ENCODE assay signal across 9 cellular contexts in genomic region chr6:30465582-30466306, GRCh38. TPM values are rescaled to one million over a fixed set of nuclear protein-coding genes. Genes with fewer than 3 reads are reported as not detected.
A peak's percentile ranks its signal among the peaks of the same experiment; 100 is the strongest.
DNase-seq lines count a peak whose midpoint lies in the region; ATAC-seq and TF ChIP-seq lines count a peak whose summit lies in the region.
"Had no signal": no experiment of that assay in that cellular context is flagged by ENCODE, and none has a peak within 500 bp of the region (broad histone marks: within the 10 kb centered on the region; RNA-seq: fewer than 3 reads in every experiment).

No MANE protein-coding gene starts in this region.

- no peak overlapping the region for H3K27ac ChIP-seq in PC-9
- peak overlapping the region in 2 of 4 donors; percentile 52 to 61 for H3K27ac ChIP-seq in esophagus muscularis mucosa (replicated peaks in 1 of 4)
- no peak overlapping the region for H3K27ac ChIP-seq in neutrophil
- H3K27ac ChIP-seq in caudate nucleus (ENCODE audit: low read depth, low read length) = no peak overlapping the region

- 19% methylated on average over 13 of the region's 13 CpGs for WGBS in esophagus muscularis mucosa

- CTCF ChIA-PET in PC-9 (lab: Charles Lee) = interaction anchor here (0.6 kb wide), 1 partner anchor 62 kb away, joined by 3 read pairs; no protein-coding TSS in a partner anchor

- H2AFZ ChIP-seq in PC-9 = peak overlapping the region; percentile 95

- no peaks in the 10 kb centered on the region for H3K36me3 ChIP-seq in PC-9 (ENCODE audit: low read depth)
- H3K36me3 ChIP-seq in esophagus muscularis mucosa = no peaks in the 10 kb centered on the region
- H3K36me3 ChIP-seq in neutrophil = no peaks in the 10 kb centered on the region

- no TSS peak for BruUV-seq in PC-9 (replicated peaks; lab: Mats Ljungman, UMichigan)

- POLR2A ChIA-PET in PC-9 (lab: Charles Lee; ENCODE audit: unreplicated experiment) = no interaction called here

- no peaks in the 10 kb centered on the region for H3K79me2 ChIP-seq in PC-9 (ENCODE audit: low read depth)

- no peak for TF ChIP-seq POLR2A in esophagus muscularis mucosa (IDR thresholded peaks at IDR 0.05; ENCODE audit: low read depth)

- peak overlapping the region; percentile 60 for H3K4me3 ChIP-seq in PC-9
- H3K4me3 ChIP-seq in esophagus muscularis mucosa = peak overlapping the region; percentile 53 to 62 (median 58)
- H3K4me3 ChIP-seq in neutrophil (ENCODE audit: low read depth in 1 of 2, low read length in 1 of 2) = peak overlapping the region; percentile 34 to 46

- DNase-seq in CD1c-positive myeloid dendritic cell (ENCODE audit: extremely low spot score) = peak; percentile 58
- no peak for DNase-seq in PC-9
- no peak for DNase-seq in esophagus muscularis mucosa (ENCODE audit: extremely low spot score)
- DNase-seq in medulla oblongata (ENCODE audit: extremely low spot score) = no peak
- no peak for DNase-seq in caudate nucleus (lab: John Stamatoyannopoulos, UW)
- no peak for DNase-seq in HK-2 (ENCODE audit: unreplicated experiment)
- DNase-seq: DMS 273 treated with DMSO at 0.1 percent for 48 hours had no signal

- intact Hi-C loops in PC-9 (cut with micrococcal nuclease; ENCODE audit: unreplicated experiment) = no loop called here
- intact Hi-C loops in esophagus muscularis mucosa (cut with DNase I) = no loop called here

- peak overlapping the region; percentile 99 for H3K4me2 ChIP-seq in PC-9

- no peaks in the 10 kb centered on the region for H4K20me1 ChIP-seq in PC-9 (ENCODE audit: insufficient read depth)

- TF ChIP-seq CTCF in PC-9 (conservative IDR thresholded peaks at IDR 0.05) = no peak
- TF ChIP-seq CTCF in esophagus muscularis mucosa (IDR thresholded peaks at IDR 0.05) = no peak
- no peak for TF ChIP-seq CTCF in neutrophil (IDR thresholded peaks at IDR 0.05)

- H3K9me3 ChIP-seq in PC-9 (ENCODE audit: insufficient read depth, low read depth) = no peaks in the 10 kb centered on the region
- no peaks in the 10 kb centered on the region for H3K9me3 ChIP-seq in esophagus muscularis mucosa
- no peaks in the 10 kb centered on the region for H3K9me3 ChIP-seq in neutrophil

- H3F3A ChIP-seq in PC-9 (ENCODE audit: insufficient read depth, low read depth) = peaks cover 4% of the 10 kb centered on the region; the same call in 1 of the 2 replicates

- no peak for TF ChIP-seq EP300 in esophagus muscularis mucosa (IDR thresholded peaks at IDR 0.05)

- H3K9me2 ChIP-seq in PC-9 (ENCODE audit: insufficient read depth) = no peaks in the 10 kb centered on the region

- H3K4me1 ChIP-seq in PC-9 (replicated peaks; ENCODE audit: insufficient read depth) (no peaks in the 10 kb centered on the region; the same call in 1 of the 2 replicates), esophagus muscularis mucosa (peaks cover 28 to 31% (median 30%) of the 10 kb centered on the region in 4 donors), neutrophil (ENCODE audit: control insufficient read depth in 1 of 2, insufficient read depth in 1 of 2, low read depth in 1 of 2, low read length in 1 of 2) (peaks cover 22 to 26% of the 10 kb centered on the region in 2 experiments)

- H3K27me3 ChIP-seq in PC-9 (ENCODE audit: insufficient read depth, low read depth) (peaks cover 94% of the 10 kb centered on the region), esophagus muscularis mucosa (peaks cover 0 to 94% (median 53%) of the 10 kb centered on the region in 4 donors), neutrophil (peaks cover 100% of the 10 kb centered on the region)

- no peak for ATAC-seq in GM21723 (IDR thresholded peaks at IDR 0.05; ENCODE audit: unreplicated experiment)

RNA-seq across cellular contexts. Expression of gene HLA-E, which starts 23.6 kb away (rescaled TPM):
- 125 and 160 TPM in 2 replicates for total RNA-seq in PC-9 (2021)
- total RNA-seq in esophagus muscularis mucosa = 100 to 1,000 TPM; 294 to 649 (median 523) TPM
